In genomic region chr14:50303744-50304471, GRCh38 we compare ENCODE assay signal across 2 cellular contexts.
TF ChIP-seq lines count a peak whose summit lies in the region.

No MANE protein-coding gene starts in this region.

TF ChIP-seq in K562, 482 proteins besides CTCF, POLR2A, EP300 and RAD21 (continues in another document):
- TF ChIP-seq BHLHE40 (IDR thresholded peaks at IDR 0.05; ENCODE audit: low read length): peak; percentile 54; the same call in 1 of the 2 replicates
- peak; percentile 66 for TF ChIP-seq STAT5A (IDR thresholded peaks at IDR 0.05; ENCODE audit: borderline replicate concordance, low read length)
- TF ChIP-seq MAFF (IDR thresholded peaks at IDR 0.05; ENCODE audit: low read length): peak; percentile 21; the same call in 1 of the 2 replicates
- TF ChIP-seq NFYB (IDR thresholded peaks at IDR 0.05; ENCODE audit: extremely low read depth, insufficient read length): no peak
- no peak for TF ChIP-seq ZNF134 (CRISPR knock-in tag; conservative IDR thresholded peaks at IDR 0.05)
- TF ChIP-seq TRIM24 (IDR thresholded peaks at IDR 0.05): peak; percentile 76 to 81
- no peak for TF ChIP-seq ZNF274 (IDR thresholded peaks at IDR 0.05; ENCODE audit: borderline replicate concordance, low read depth, low read length)
- no peak for TF ChIP-seq ZBTB49 (CRISPR knock-in tag; IDR thresholded peaks at IDR 0.05; ENCODE audit: borderline replicate concordance)
- no peak for TF ChIP-seq ZKSCAN1 (IDR thresholded peaks at IDR 0.05; ENCODE audit: low read depth, low read length)
- no peak for TF ChIP-seq ATF4 (CRISPR knock-in tag; IDR thresholded peaks at IDR 0.05)
- TF ChIP-seq RCOR1 (IDR thresholded peaks at IDR 0.05; ENCODE audit: borderline replicate concordance in 1 of 2, low read depth in 2 of 2, low read length in 2 of 2): 0 out of 4 replicates have a peak, but pooled peaks of 1 of the 2 experiments have one; percentile 18
- peak; percentile 98 for TF ChIP-seq CEBPB (tag; IDR thresholded peaks at IDR 0.05)
- TF ChIP-seq ETV5 (CRISPR knock-in tag; IDR thresholded peaks at IDR 0.05; ENCODE audit: low read depth): no peak
- 0 out of 2 replicates have a peak, but pooled peaks have one; percentile 20 for TF ChIP-seq NCOR1 (IDR thresholded peaks at IDR 0.05)
- TF ChIP-seq CBFA2T2 (conservative IDR thresholded peaks at IDR 0.05): peak; percentile 47; the same call in 1 of the 2 replicates
- peak; percentile 56; the same call in 1 of the 2 replicates for TF ChIP-seq SMARCA4 (IDR thresholded peaks at IDR 0.05)
- TF ChIP-seq CREM (IDR thresholded peaks at IDR 0.05; ENCODE audit: low read depth): peak; percentile 26; the same call in 1 of the 2 replicates
- TF ChIP-seq ILF3 (IDR thresholded peaks at IDR 0.05; ENCODE audit: borderline replicate concordance): no peak
- TF ChIP-seq GATA2 (CRISPR knock-in tag; IDR thresholded peaks at IDR 0.05): peak; percentile 64; the same call in 1 of the 2 replicates
- TF ChIP-seq CEBPG (CRISPR knock-in tag; IDR thresholded peaks at IDR 0.05): peak; percentile 93
- peak; percentile 87 to 94 for TF ChIP-seq CEBPG (tag; conservative IDR thresholded peaks at IDR 0.05 in 1 of 2, IDR thresholded peaks at IDR 0.05 in 1 of 2)
- TF ChIP-seq KLF13 (tag; IDR thresholded peaks at IDR 0.05; ENCODE audit: borderline replicate concordance, low read depth): no peak
- TF ChIP-seq MEIS2 (IDR thresholded peaks at IDR 0.05; ENCODE audit: partially characterized antibody): no peak
- peak; percentile 46; the same call in 1 of the 2 replicates for TF ChIP-seq DPF2 (IDR thresholded peaks at IDR 0.05)
- no peak for TF ChIP-seq ZNF444 (CRISPR knock-in tag; IDR thresholded peaks at IDR 0.05)
- peak; percentile 79 for TF ChIP-seq TEAD4 (IDR thresholded peaks at IDR 0.05; ENCODE audit: low read length)
- TF ChIP-seq TEAD4 (CRISPR knock-in tag; IDR thresholded peaks at IDR 0.05; ENCODE audit: borderline replicate concordance): no peak
- 0 out of 2 replicates have a peak, but pooled peaks have one; percentile 28 for TF ChIP-seq NFE2 (IDR thresholded peaks at IDR 0.05; ENCODE audit: low read depth)
- peak; percentile 67 for TF ChIP-seq ARID1B (IDR thresholded peaks at IDR 0.05)
- TF ChIP-seq KLF16 (IDR thresholded peaks at IDR 0.05): peak; percentile 13; the same call in 1 of the 2 replicates
- no peak for TF ChIP-seq ZNF431 (CRISPR knock-in tag; IDR thresholded peaks at IDR 0.05)
- TF ChIP-seq HMBOX1 (IDR thresholded peaks at IDR 0.05): peak; percentile 99
- TF ChIP-seq JUND (IDR thresholded peaks at IDR 0.05; ENCODE audit: borderline replicate concordance, low read depth, low read length): peak; percentile 36; the same call in 1 of the 2 replicates
- no peak for TF ChIP-seq JUND (tag; IDR thresholded peaks at IDR 0.05; ENCODE audit: borderline replicate concordance, low read depth, low read length)
- no peak for TF ChIP-seq HNRNPL (IDR thresholded peaks at IDR 0.05; ENCODE audit: low read depth, low read length)
- TF ChIP-seq GABPB1 (CRISPR knock-in tag; IDR thresholded peaks at IDR 0.05): peak; percentile 29; the same call in 1 of the 2 replicates
- TF ChIP-seq NELFE (IDR thresholded peaks at IDR 0.05; ENCODE audit: insufficient read depth, insufficient read length): no peak
- no peak for TF ChIP-seq TGIF2 (CRISPR knock-in tag; IDR thresholded peaks at IDR 0.05)

TF ChIP-seq in HepG2, 621 proteins besides CTCF, POLR2A, EP300 and RAD21 (continues in another document):
- TF ChIP-seq ARID2 (CRISPR knock-in tag; IDR thresholded peaks at IDR 0.05; ENCODE audit: borderline replicate concordance) (no peak), AFF4 (CRISPR knock-in tag; IDR thresholded peaks at IDR 0.05) (no peak), SOX5 (CRISPR knock-in tag; IDR thresholded peaks at IDR 0.05; ENCODE audit: borderline replicate concordance) (peak; percentile 78), ZNF740 (CRISPR knock-in tag; IDR thresholded peaks at IDR 0.05) (no peak), TERF1 (CRISPR knock-in tag; IDR thresholded peaks at IDR 0.05) (no peak), PLRG1 (conservative IDR thresholded peaks at IDR 0.05) (no peak), ZBTB49 (CRISPR knock-in tag; IDR thresholded peaks at IDR 0.05; ENCODE audit: borderline replicate concordance) (no peak), NFRKB (IDR thresholded peaks at IDR 0.05) (no peak), NCOA2 (CRISPR knock-in tag; IDR thresholded peaks at IDR 0.05) (peak; percentile 79), ZNF569 (CRISPR knock-in tag; IDR thresholded peaks at IDR 0.05; ENCODE audit: borderline replicate concordance) (no peak), RFX5 (IDR thresholded peaks at IDR 0.05; ENCODE audit: low read depth, low read length) (peak; percentile 39; the same call in 1 of the 2 replicates), ZNF777 (CRISPR knock-in tag; IDR thresholded peaks at IDR 0.05) (no peak), ZFY (CRISPR knock-in tag; IDR thresholded peaks at IDR 0.05) (0 out of 2 replicates have a peak, but pooled peaks have one; percentile 32), ZNF879 (CRISPR knock-in tag; IDR thresholded peaks at IDR 0.05) (no peak), ZNF546 (CRISPR knock-in tag; conservative IDR thresholded peaks at IDR 0.05) (no peak), ZNF282 (IDR thresholded peaks at IDR 0.05; ENCODE audit: partially characterized antibody) (no peak), ZNF510 (CRISPR knock-in tag; IDR thresholded peaks at IDR 0.05; ENCODE audit: low read depth) (no peak), KAT2B (IDR thresholded peaks at IDR 0.05; ENCODE audit: borderline replicate concordance, low read depth, low read length) (no peak), ETV5 (CRISPR knock-in tag; IDR thresholded peaks at IDR 0.05; ENCODE audit: borderline replicate concordance) (peak; percentile 49; the same call in 1 of the 2 replicates), MTA3 (CRISPR knock-in tag; IDR thresholded peaks at IDR 0.05) (no peak), KLF16 (CRISPR knock-in tag; IDR thresholded peaks at IDR 0.05) (no peak; a peak in 1 of 4 replicates), NR2F6 (IDR thresholded peaks at IDR 0.05) (no peak), NR2F6 (CRISPR knock-in tag; IDR thresholded peaks at IDR 0.05) (peak; percentile 60), NR1H2 (CRISPR knock-in tag; IDR thresholded peaks at IDR 0.05; ENCODE audit: borderline replicate concordance, low read depth) (no peak), ZNF598 (CRISPR knock-in tag; IDR thresholded peaks at IDR 0.05; ENCODE audit: borderline replicate concordance) (no peak), XRCC5 (optimal IDR thresholded peaks at IDR 0.05; ENCODE audit: low read length) (no peak), ZBTB33 (CRISPR knock-in tag; IDR thresholded peaks at IDR 0.05) (peak; percentile 69), ZFP1 (CRISPR knock-in tag; IDR thresholded peaks at IDR 0.05) (peak; percentile 76), ZNF605 (CRISPR knock-in tag; IDR thresholded peaks at IDR 0.05) (no peak), NPAS2 (CRISPR knock-in tag; IDR thresholded peaks at IDR 0.05; ENCODE audit: borderline replicate concordance) (no peak), ZNF672 (CRISPR knock-in tag; IDR thresholded peaks at IDR 0.05) (no peak), GLI4 (CRISPR knock-in tag; IDR thresholded peaks at IDR 0.05; ENCODE audit: borderline replicate concordance) (no peak), HNRNPH1 (optimal IDR thresholded peaks at IDR 0.05; ENCODE audit: low read depth, low read length) (no peak), ZFP90 (CRISPR knock-in tag; IDR thresholded peaks at IDR 0.05; ENCODE audit: borderline replicate concordance) (no peak), ADNP (CRISPR knock-in tag; IDR thresholded peaks at IDR 0.05) (no peak), FOXK2 (IDR thresholded peaks at IDR 0.05) (no peak; the same call in 1 of the 2 replicates), ZNF296 (CRISPR knock-in tag; conservative IDR thresholded peaks at IDR 0.05) (no peak), RORA (CRISPR knock-in tag; IDR thresholded peaks at IDR 0.05) (no peak), TAF1 (CRISPR knock-in tag; IDR thresholded peaks at IDR 0.05) (no peak), BHLHE40 (IDR thresholded peaks at IDR 0.05; ENCODE audit: low read length) (no peak; the same call in 1 of the 2 replicates), ZNF451 (CRISPR knock-in tag; IDR thresholded peaks at IDR 0.05) (no peak), EHMT2 (IDR thresholded peaks at IDR 0.05; ENCODE audit: borderline replicate concordance, low read depth, low read length) (no peak; the same call in 1 of the 2 replicates), PAF1 (CRISPR knock-in tag; IDR thresholded peaks at IDR 0.05) (no peak), TRIM22 (IDR thresholded peaks at IDR 0.05) (no peak), CREBL2 (CRISPR knock-in tag; IDR thresholded peaks at IDR 0.05; ENCODE audit: borderline replicate concordance) (no peak), MYNN (CRISPR knock-in tag; IDR thresholded peaks at IDR 0.05; ENCODE audit: low read depth) (no peak)
